In genomic region chr12:12992418-12993175, GRCh38 we compare ENCODE assay signal across 8 cellular contexts. TPM values are rescaled to one million over a fixed set of nuclear protein-coding genes. Genes with fewer than 3 reads are reported as not detected.
A peak's percentile ranks its signal among the peaks of the same experiment; 100 is the strongest.
DNase-seq lines count a peak whose midpoint lies in the region; ATAC-seq and TF ChIP-seq lines count a peak whose summit lies in the region.

No MANE protein-coding gene starts in this region.

- H3K9me3 ChIP-seq in SK-N-MC (ENCODE audit: low read depth, low read length): no peaks in the 10 kb centered on the region
- no peaks in the 10 kb centered on the region for H3K9me3 ChIP-seq in skeletal muscle satellite cell (replicated peaks; ENCODE audit: low read length)

- H3K27ac Mint-ChIP-seq in GM23338: peak overlapping the region; percentile 89

- peaks cover 7% of the 10 kb centered on the region for H3K27me3 Mint-ChIP-seq in GM23338 (ENCODE audit: insufficient read depth, low read depth, poor library complexity)

- H3K4me1 ChIP-seq in GM23338 (ENCODE audit: insufficient read depth) (peaks cover 25% of the 10 kb centered on the region), skeletal muscle satellite cell (ENCODE audit: control insufficient read depth, insufficient read depth, low read length) (peaks cover 32% of the 10 kb centered on the region)

- H3K36me3 ChIP-seq in GM23338 (ENCODE audit: insufficient read depth) (0 out of 2 replicates have a peak, but pooled peaks cover 4% of the 10 kb centered on the region), SK-N-MC (ENCODE audit: insufficient read depth, low read length) (peaks cover 17% of the 10 kb centered on the region), skeletal muscle satellite cell (ENCODE audit: insufficient read depth, low read length) (peaks cover 21% of the 10 kb centered on the region)

- H3K9ac ChIP-seq in SK-N-MC (ENCODE audit: insufficient read length) (peak overlapping the region; percentile 34), skeletal muscle satellite cell (ENCODE audit: low read depth, low read length) (peak overlapping the region; percentile 65)

- H3K9me3 Mint-ChIP-seq in GM23338: no peaks in the 10 kb centered on the region

- H2AFZ ChIP-seq in GM23338: no peak overlapping the region

- H4K20me1 ChIP-seq in GM23338 (replicated peaks; ENCODE audit: insufficient read depth): peaks cover 3% of the 10 kb centered on the region; the same call in 1 of the 2 replicates

- H3K27ac ChIP-seq in GM23338 (ENCODE audit: low read depth) (0 out of 2 replicates have a peak overlapping the region, but pooled peaks have one; percentile 5), SK-N-MC (peak overlapping the region; percentile 89)

- no peaks in the 10 kb centered on the region for H3F3A ChIP-seq in GM23338 (replicated peaks; ENCODE audit: low read depth)

- peaks cover 15% of the 10 kb centered on the region; the same call in 1 of the 2 replicates for H3K79me2 ChIP-seq in GM23338 (replicated peaks; ENCODE audit: insufficient read depth)

- DNase-seq in GM23338 (ENCODE audit: low spot score) (peak; percentile 34), SK-N-MC (ENCODE audit: low read depth, low spot score) (peak; percentile 59), glomerular visceral epithelial cell (ENCODE audit: extremely low spot score) (peak; percentile 75), germinal center (ENCODE audit: low spot score) (no peak), NCI-H510A treated with DMSO at 0.1 percent for 48 hours (lab: John Stamatoyannopoulos, UW) (no peak)
- no peak for DNase-seq in effector CD8-positive, alpha-beta T cell (lab: John Stamatoyannopoulos, UW)

- no peaks in the 10 kb centered on the region for H3K27me3 ChIP-seq in GM23338 (ENCODE audit: insufficient read depth)
- no peaks in the 10 kb centered on the region for H3K27me3 ChIP-seq in skeletal muscle satellite cell (ENCODE audit: control insufficient read depth, insufficient read depth, low read length)

- TF ChIP-seq CTCF in GM23338 (conservative IDR thresholded peaks at IDR 0.05; ENCODE audit: low read depth in 2 of 2): no peak

- H3K36me3 Mint-ChIP-seq in GM23338 (ENCODE audit: low read depth): peaks cover 16% of the 10 kb centered on the region

- H3K4me2 ChIP-seq in GM23338 (no peak overlapping the region), skeletal muscle satellite cell (ENCODE audit: low read length) (peak overlapping the region; percentile 74)

- H3K9me2 ChIP-seq in GM23338 (ENCODE audit: insufficient read depth): no peaks in the 10 kb centered on the region

- ATAC-seq in GM23338 (peak; percentile 42), HG03565 (IDR thresholded peaks at IDR 0.05; ENCODE audit: unreplicated experiment) (no peak)

- peaks cover 42% of the 10 kb centered on the region for H3K4me1 Mint-ChIP-seq in GM23338

- H3K4me3 ChIP-seq in GM23338 (no peak overlapping the region), SK-N-MC (peak overlapping the region; percentile 47), skeletal muscle satellite cell (ENCODE audit: low read length) (peak overlapping the region; percentile 52)

- no peak overlapping the region for H3K4me3 Mint-ChIP-seq in GM23338

TF ChIP-seq in GM23338, 12 proteins besides CTCF, POLR2A, EP300 and RAD21 (continues in another document):
- TF ChIP-seq, protein P1, sequence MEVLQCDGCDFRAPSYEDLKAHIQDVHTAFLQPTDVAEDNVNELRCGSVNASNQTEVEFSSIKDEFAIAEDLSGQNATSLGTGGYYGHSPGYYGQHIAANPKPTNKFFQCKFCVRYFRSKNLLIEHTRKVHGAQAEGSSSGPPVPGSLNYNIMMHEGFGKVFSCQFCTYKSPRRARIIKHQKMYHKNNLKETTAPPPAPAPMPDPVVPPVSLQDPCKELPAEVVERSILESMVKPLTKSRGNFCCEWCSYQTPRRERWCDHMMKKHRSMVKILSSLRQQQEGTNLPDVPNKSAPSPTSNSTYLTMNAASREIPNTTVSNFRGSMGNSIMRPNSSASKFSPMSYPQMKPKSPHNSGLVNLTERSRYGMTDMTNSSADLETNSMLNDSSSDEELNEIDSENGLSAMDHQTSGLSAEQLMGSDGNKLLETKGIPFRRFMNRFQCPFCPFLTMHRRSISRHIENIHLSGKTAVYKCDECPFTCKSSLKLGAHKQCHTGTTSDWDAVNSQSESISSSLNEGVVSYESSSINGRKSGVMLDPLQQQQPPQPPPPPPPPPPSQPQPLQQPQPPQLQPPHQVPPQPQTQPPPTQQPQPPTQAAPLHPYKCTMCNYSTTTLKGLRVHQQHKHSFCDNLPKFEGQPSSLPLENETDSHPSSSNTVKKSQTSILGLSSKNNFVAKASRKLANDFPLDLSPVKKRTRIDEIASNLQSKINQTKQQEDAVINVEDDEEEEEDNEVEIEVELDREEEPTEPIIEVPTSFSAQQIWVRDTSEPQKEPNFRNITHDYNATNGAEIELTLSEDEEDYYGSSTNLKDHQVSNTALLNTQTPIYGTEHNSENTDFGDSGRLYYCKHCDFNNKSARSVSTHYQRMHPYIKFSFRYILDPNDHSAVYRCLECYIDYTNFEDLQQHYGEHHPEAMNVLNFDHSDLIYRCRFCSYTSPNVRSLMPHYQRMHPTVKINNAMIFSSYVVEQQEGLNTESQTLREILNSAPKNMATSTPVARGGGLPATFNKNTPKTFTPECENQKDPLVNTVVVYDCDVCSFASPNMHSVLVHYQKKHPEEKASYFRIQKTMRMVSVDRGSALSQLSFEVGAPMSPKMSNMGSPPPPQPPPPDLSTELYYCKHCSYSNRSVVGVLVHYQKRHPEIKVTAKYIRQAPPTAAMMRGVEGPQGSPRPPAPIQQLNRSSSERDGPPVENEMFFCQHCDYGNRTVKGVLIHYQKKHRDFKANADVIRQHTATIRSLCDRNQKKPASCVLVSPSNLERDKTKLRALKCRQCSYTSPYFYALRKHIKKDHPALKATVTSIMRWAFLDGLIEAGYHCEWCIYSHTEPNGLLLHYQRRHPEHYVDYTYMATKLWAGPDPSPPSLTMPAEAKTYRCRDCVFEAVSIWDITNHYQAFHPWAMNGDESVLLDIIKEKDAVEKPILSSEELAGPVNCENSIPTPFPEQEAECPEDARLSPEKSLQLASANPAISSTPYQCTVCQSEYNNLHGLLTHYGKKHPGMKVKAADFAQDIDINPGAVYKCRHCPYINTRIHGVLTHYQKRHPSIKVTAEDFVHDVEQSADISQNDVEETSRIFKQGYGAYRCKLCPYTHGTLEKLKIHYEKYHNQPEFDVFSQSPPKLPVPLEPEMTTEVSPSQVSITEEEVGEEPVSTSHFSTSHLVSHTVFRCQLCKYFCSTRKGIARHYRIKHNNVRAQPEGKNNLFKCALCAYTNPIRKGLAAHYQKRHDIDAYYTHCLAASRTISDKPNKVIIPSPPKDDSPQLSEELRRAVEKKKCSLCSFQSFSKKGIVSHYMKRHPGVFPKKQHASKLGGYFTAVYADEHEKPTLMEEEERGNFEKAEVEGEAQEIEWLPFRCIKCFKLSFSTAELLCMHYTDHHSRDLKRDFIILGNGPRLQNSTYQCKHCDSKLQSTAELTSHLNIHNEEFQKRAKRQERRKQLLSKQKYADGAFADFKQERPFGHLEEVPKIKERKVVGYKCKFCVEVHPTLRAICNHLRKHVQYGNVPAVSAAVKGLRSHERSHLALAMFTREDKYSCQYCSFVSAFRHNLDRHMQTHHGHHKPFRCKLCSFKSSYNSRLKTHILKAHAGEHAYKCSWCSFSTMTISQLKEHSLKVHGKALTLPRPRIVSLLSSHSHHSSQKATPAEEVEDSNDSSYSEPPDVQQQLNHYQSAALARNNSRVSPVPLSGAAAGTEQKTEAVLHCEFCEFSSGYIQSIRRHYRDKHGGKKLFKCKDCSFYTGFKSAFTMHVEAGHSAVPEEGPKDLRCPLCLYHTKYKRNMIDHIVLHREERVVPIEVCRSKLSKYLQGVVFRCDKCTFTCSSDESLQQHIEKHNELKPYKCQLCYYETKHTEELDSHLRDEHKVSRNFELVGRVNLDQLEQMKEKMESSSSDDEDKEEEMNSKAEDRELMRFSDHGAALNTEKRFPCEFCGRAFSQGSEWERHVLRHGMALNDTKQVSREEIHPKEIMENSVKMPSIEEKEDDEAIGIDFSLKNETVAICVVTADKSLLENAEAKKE (CRISPR knock-in tag; IDR thresholded peaks at IDR 0.05): no peak
- TF ChIP-seq NANOG (IDR thresholded peaks at IDR 0.05; ENCODE audit: borderline replicate concordance) (no peak), JUNB (IDR thresholded peaks at IDR 0.05; ENCODE audit: unreplicated experiment) (no peak), REST (IDR thresholded peaks at IDR 0.05; ENCODE audit: unreplicated experiment) (no peak), CREB1 (CRISPR knock-in tag; IDR thresholded peaks at IDR 0.05; ENCODE audit: low read depth) (no peak)

RNA-seq across cellular contexts. Expression of gene HEBP1, which starts 7.5 kb away (rescaled TPM):
- 25.2 and 33.9 TPM in 2 replicates for total RNA-seq in GM23338 (2014; rRNA removed; shearing (Covaris generic))
- 45.1 and 46.8 TPM in 2 replicates for polyA plus RNA-seq in GM23338 (2016; fragmentation: Nextera tagmentation; extraction: Ambion mirVana)
- 10.9 and 15.0 TPM in 2 replicates for total RNA-seq in skeletal muscle satellite cell (2012; rRNA removed)

RNA-seq across cellular contexts. Expression of gene GPRC5D, which starts 40.6 kb away (rescaled TPM):
- not detected in 2 replicates for total RNA-seq in GM23338 (2014; rRNA removed; shearing (Covaris generic))
- polyA plus RNA-seq in GM23338 (2016; fragmentation: Nextera tagmentation; extraction: Ambion mirVana): not detected in 2 replicates
- total RNA-seq in skeletal muscle satellite cell (2012; rRNA removed): not detected in 2 replicates

RNA-seq across cellular contexts. Expression of gene FAM234B, which starts 51.6 kb away (rescaled TPM):
- 20.1 and 21.1 TPM in 2 replicates for total RNA-seq in GM23338 (2014; rRNA removed; shearing (Covaris generic))
- polyA plus RNA-seq in GM23338 (2016; fragmentation: Nextera tagmentation; extraction: Ambion mirVana): 9.5 TPM in 2 replicates
- 9.1 and 10.7 TPM in 2 replicates for total RNA-seq in skeletal muscle satellite cell (2012; rRNA removed)

Comparison
In these comparisons a context has a peak if more than half of its experiments do, and no peak if none do; other contexts are left out.
1. DNase-seq: peak in GM23338 (single experiment), SK-N-MC (single experiment) and glomerular visceral epithelial cell (single experiment); none in germinal center (single experiment), effector CD8-positive, alpha-beta T cell (single experiment) and NCI-H510A treated with DMSO at 0.1 percent for 48 hours (single experiment).